ENCODE assay signal across 8 cellular contexts in genomic region chr1:156499703-156500577, GRCh38. TPM values are rescaled to one million over a fixed set of nuclear protein-coding genes. Genes with fewer than 3 reads are reported as not detected.
DNase-seq lines count a peak whose midpoint lies in the region; ATAC-seq and TF ChIP-seq lines count a peak whose summit lies in the region.

No MANE protein-coding gene starts in this region.

- DNase-seq in CD8-positive, alpha-beta T cell, result peak in 5 of 7 experiments; percentile 34 to 66 (median 55)
- DNase-seq in T-cell (peak in 20 of 34 experiments; percentile 26 to 47 (median 35)), left colon (peak; percentile 63 to 73), NCI-H1436 (lab: John Stamatoyannopoulos, UW) (no peak)
- peak; percentile 25 for DNase-seq in central memory CD4-positive, alpha-beta T cell
- DNase-seq in stimulated activated CD8-positive, alpha-beta memory T cell treated with anti-CD3 and anti-CD28 coated beads, Interleukin-4, amount 100 ng/mL, for 48 hours, result peak; percentile 64

- peak overlapping the region; percentile 92 for H3K4me3 ChIP-seq in CD8-positive, alpha-beta T cell (ENCODE audit: low read depth, low read length)

- no peaks in the 10 kb centered on the region for H3K9me3 Mint-ChIP-seq in CD8-positive, alpha-beta T cell
- H3K9me3 Mint-ChIP-seq in T-cell, result no peaks in the 10 kb centered on the region

- H3K9me3 ChIP-seq in CD8-positive, alpha-beta T cell (ENCODE audit: low read length), result no peaks in the 10 kb centered on the region

- H3K27ac Mint-ChIP-seq in CD8-positive, alpha-beta T cell, result peak overlapping the region; percentile 93
- peak overlapping the region; percentile 80 to 85 for H3K27ac Mint-ChIP-seq in T-cell

- H3K27me3 ChIP-seq in CD8-positive, alpha-beta T cell (ENCODE audit: insufficient read depth, low read length), result no peaks in the 10 kb centered on the region

- ATAC-seq in CD8-positive, alpha-beta T cell, result no peak
- ATAC-seq in HG02642 (IDR thresholded peaks at IDR 0.05; ENCODE audit: poor library complexity, unreplicated experiment) (peak; percentile 8), T-cell (replicated peaks in 1 of 4) (no peak), left colon (no peak), GM19324 (IDR thresholded peaks at IDR 0.05; ENCODE audit: low FRiP score, unreplicated experiment) (no peak)

- peaks cover 79% of the 10 kb centered on the region for H3K4me1 ChIP-seq in CD8-positive, alpha-beta T cell (ENCODE audit: insufficient read depth, low read length)

- no peak for TF ChIP-seq CTCF in CD8-positive, alpha-beta T cell (IDR thresholded peaks at IDR 0.05)

- CTCF ChIA-PET in CD8-positive, alpha-beta T cell (lab: Charles Lee), result interaction anchor here (0.5 to 6.8 kb wide), 16 partner anchors 9 to 997 kb away, joined by 3 to 66 read pairs (median 8); partner anchors contain the start of gene TTC24
- CTCF ChIA-PET in T-cell (lab: Charles Lee), result interaction anchor here (0.5 to 5.4 kb wide), 18 partner anchors 7 to 229 kb away, joined by 3 to 51 read pairs (median 6); partner anchors contain the start of genes ISG20L2 (in 1 of the 2), METTL25B (in 1 of the 2) and TTC24 (in 1 of the 2)

- peak overlapping the region; percentile 97 for H3K27ac ChIP-seq in CD8-positive, alpha-beta T cell (ENCODE audit: low read depth, low read length)

- H3K36me3 Mint-ChIP-seq in CD8-positive, alpha-beta T cell, result peaks cover 28% of the 10 kb centered on the region
- H3K36me3 Mint-ChIP-seq in T-cell, result peaks cover 7% of the 10 kb centered on the region

- intact Hi-C loops in CD8-positive, alpha-beta T cell (cut with DNase I, micrococcal nuclease), result loop anchor here (1.0 to 5.0 kb wide), 9 partner anchors 11 to 637 kb away; partner anchors contain the start of genes CCT3 (in 2 of the 2), ETV3 (in 2 of the 2), SH2D2A (in 2 of the 2) and TSACC (in 2 of the 2)
- intact Hi-C loops in left colon (cut with DNase I, micrococcal nuclease), result no loop called here

- no peaks in the 10 kb centered on the region for H3K36me3 ChIP-seq in CD8-positive, alpha-beta T cell (ENCODE audit: insufficient read depth, low read length)

- no peaks in the 10 kb centered on the region for H3K27me3 Mint-ChIP-seq in CD8-positive, alpha-beta T cell (ENCODE audit: low read depth)
- no peaks in the 10 kb centered on the region for H3K27me3 Mint-ChIP-seq in T-cell

- peaks cover 76% of the 10 kb centered on the region for H3K4me1 Mint-ChIP-seq in CD8-positive, alpha-beta T cell (ENCODE audit: low read depth)
- peaks cover 68 to 79% (median 77%) of the 10 kb centered on the region in 3 donors for H3K4me1 Mint-ChIP-seq in T-cell

- POLR2A ChIA-PET in CD8-positive, alpha-beta T cell (lab: Charles Lee), result interaction anchor here (0.5 to 8.1 kb wide), 14 partner anchors 9 to 115 kb away, joined by 3 to 203 read pairs (median 6); partner anchors contain the start of gene NAXE
- POLR2A ChIA-PET in T-cell (lab: Charles Lee), result interaction anchor here (0.6 to 1.9 kb wide), 6 partner anchors 10 to 316 kb away, joined by 3 to 15 read pairs (median 9); no protein-coding TSS in a partner anchor

- H3K4me3 Mint-ChIP-seq in CD8-positive, alpha-beta T cell, result peak overlapping the region; percentile 92
- H3K4me3 Mint-ChIP-seq in T-cell, result peak overlapping the region; percentile 82 to 92 (median 90)

RNA-seq across cellular contexts. Expression of gene MEF2D, which starts 0.6 kb away (rescaled TPM):
- total RNA-seq in CD8-positive, alpha-beta T cell, result 100 to 1,000 TPM; 227 to 230 TPM
- total RNA-seq in T-cell, result 100 to 1,000 TPM in 2 of 5 donors, 10 to 100 TPM in 3; 60.7 to 133 (median 79.3) TPM
- 10 to 100 TPM; 45.9 to 66.4 TPM for total RNA-seq in left colon

Comparison
In these comparisons a context has a peak if more than half of its experiments do, and no peak if none do; other contexts are left out.
1. intact Hi-C loops: an anchor here in CD8-positive, alpha-beta T cell (1.0 to 5.0 kb wide); none called in left colon.